In the genomic region with DNA sequence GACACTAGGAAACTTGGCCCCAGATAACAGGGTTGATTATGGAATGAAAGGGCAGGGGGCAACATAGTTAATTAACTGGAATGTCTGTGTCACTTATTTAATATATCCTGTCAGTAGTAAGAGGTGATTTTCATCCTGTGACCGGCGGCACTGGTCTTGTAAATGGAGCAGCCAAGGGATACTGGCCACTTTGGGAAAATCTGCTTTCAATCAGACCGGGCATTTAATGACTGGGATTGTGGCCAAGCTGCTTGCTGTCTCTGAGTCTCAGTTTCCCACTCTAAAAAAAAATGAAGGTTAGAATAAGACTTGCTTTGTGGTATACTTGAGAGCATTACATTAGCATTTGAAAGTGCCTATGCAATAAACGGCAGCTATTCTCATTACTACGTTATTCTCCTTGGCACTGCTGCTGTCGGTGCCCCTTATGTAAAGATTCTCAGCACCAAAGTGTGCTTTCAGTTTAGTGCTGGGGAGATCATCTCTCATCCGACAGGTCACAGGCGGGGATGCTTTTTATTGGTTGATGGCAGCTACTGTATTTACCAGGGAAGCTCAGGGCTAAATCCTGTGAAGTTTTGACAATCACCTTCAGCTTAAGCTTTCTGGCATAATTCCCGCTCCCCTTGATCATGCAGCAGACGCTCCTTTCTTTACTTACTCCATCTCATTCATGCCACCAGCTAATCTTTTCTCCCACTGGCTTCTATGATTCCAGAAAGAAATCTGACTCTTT, we compare ENCODE assay signal across 27 cellular contexts.
DNase-seq lines count a peak whose midpoint lies in the region; ATAC-seq and TF ChIP-seq lines count a peak whose summit lies in the region.
"Had no signal": no experiment of that assay in that cellular context is flagged by ENCODE, and none has a peak within 500 bp of the region (broad histone marks: within the 10 kb centered on the region; RNA-seq: fewer than 3 reads in every experiment).

No MANE protein-coding gene starts in this region.

- H3K4me3 ChIP-seq in body of pancreas: no peak overlapping the region
- H3K4me3 ChIP-seq: cardiac muscle cell, coronary artery, heart left ventricle, lung, SJSA1, smooth muscle cell, tibial artery had no signal

- intact Hi-C loops in body of pancreas (cut with DNase I): no loop called here

- H3K27ac ChIP-seq in body of pancreas: no peak overlapping the region
- H3K27ac ChIP-seq: cardiac muscle cell, coronary artery, heart left ventricle, KMS-11, SJSA1, tibial artery had no signal

- no peaks in the 10 kb centered on the region for H3K4me1 ChIP-seq in body of pancreas
- H3K4me1 ChIP-seq: heart left ventricle, SJSA1, tibial artery had no signal

- 58 to 65% methylated on average over 10 of the region's 10 CpGs for WGBS in body of pancreas, 2 donors

- DNase-seq in NCI-H345 (lab: John Stamatoyannopoulos, UW) (peak; percentile 40), NCI-H345 treated with DMSO at 0.1 percent for 48 hours (lab: John Stamatoyannopoulos, UW; ENCODE audit: unreplicated experiment) (no peak), NCI-H1092 treated with DMSO at 0.1 percent for 48 hours (lab: John Stamatoyannopoulos, UW) (peak; percentile 66), NCI-H82 (lab: John Stamatoyannopoulos, UW) (peak; percentile 87), mesenteric fat pad (ENCODE audit: low spot score) (peak; percentile 4), D341Med (ENCODE audit: low spot score) (no peak), body of pancreas (no peak)
- DNase-seq: activated CD4-positive, alpha-beta memory T cell treated with anti-CD3 and anti-CD28 coated beads, Interleukin-2, amount 10 ng/mL, durations not matched to agents 7 days and 5 days; activated CD8-positive, alpha-beta memory T cell treated with anti-CD3 and anti-CD28 coated beads, Interleukin-2, amount 50 U/mL, for 48 hours; AML-193; CD4-positive, alpha-beta memory T cell; DND-41; effector memory CD4-positive, alpha-beta T cell; heart left ventricle; NCI-H187; stimulated activated CD4-positive, alpha-beta T cell treated with anti-CD3 and anti-CD28 coated beads, Interleukin-2, amount 100 ng/mL, for 24 hours; tibial artery had no signal

- H3K36me3 ChIP-seq in body of pancreas (replicated peaks in 1 of 2; ENCODE audit: insufficient read depth in 1 of 2, low read depth in 2 of 2): no peaks in the 10 kb centered on the region
- H3K36me3 ChIP-seq: cardiac muscle cell, heart left ventricle, SJSA1, tibial artery had no signal

- H3K27me3 ChIP-seq in body of pancreas: no peaks in the 10 kb centered on the region
- H3K27me3 ChIP-seq: cardiac muscle cell, heart left ventricle, SJSA1 had no signal

- no peak for TF ChIP-seq POLR2A in body of pancreas (IDR thresholded peaks at IDR 0.05)

- H3K9me3 ChIP-seq in body of pancreas: no peaks in the 10 kb centered on the region
- H3K9me3 ChIP-seq: heart left ventricle, SJSA1, tibial artery had no signal

- TF ChIP-seq CTCF in body of pancreas (IDR thresholded peaks at IDR 0.05): no peak

- ATAC-seq in GM21529 (IDR thresholded peaks at IDR 0.05; ENCODE audit: unreplicated experiment) (no peak), body of pancreas (no peak)
- ATAC-seq: activated CD4-positive, CD25-positive, alpha-beta regulatory T cell treated with anti-CD3 and anti-CD28 coated beads, Interleukin-2, amount 50 U/mL, for 24 hours; activated naive CD4-positive, alpha-beta T cell treated with anti-CD3 and anti-CD28 coated beads, Interleukin-2, amount 50 U/mL, for 72 hours; HCT116; heart left ventricle had no signal

Comparison
In these comparisons a context has a peak if more than half of its experiments do, and no peak if none do; other contexts are left out.
1. DNase-seq: peak in NCI-H345 (single experiment), NCI-H1092 treated with DMSO at 0.1 percent for 48 hours (single experiment), NCI-H82 (single experiment) and mesenteric fat pad (single experiment); none in NCI-H345 treated with DMSO at 0.1 percent for 48 hours (single experiment), D341Med (single experiment) and body of pancreas (0 of 4).